ENCODE assay signal across 12 cellular contexts in genomic region chr1:215569987-215570824, GRCh38. TPM values are rescaled to one million over a fixed set of nuclear protein-coding genes. Genes with fewer than 3 reads are reported as not detected.
DNase-seq lines count a peak whose midpoint lies in the region; ATAC-seq and TF ChIP-seq lines count a peak whose summit lies in the region.
"Had no signal": no experiment of that assay in that cellular context is flagged by ENCODE, and none has a peak within 500 bp of the region (broad histone marks: within the 10 kb centered on the region; RNA-seq: fewer than 3 reads in every experiment).

No MANE protein-coding gene starts in this region.

- no peak overlapping the region for H2BK120ac ChIP-seq in IMR-90 (ENCODE audit: low read depth, low read length)

- H2AK9ac ChIP-seq in IMR-90 (replicated peaks; ENCODE audit: low read depth, low read length, poor library complexity) = no peak overlapping the region

- H3K27ac ChIP-seq in CD4-positive, alpha-beta T cell (ENCODE audit: low read depth, low read length) = no peak overlapping the region
- H3K27ac ChIP-seq in IMR-90 (ENCODE audit: insufficient read depth, low read length) (no peak overlapping the region), muscle layer of duodenum (ENCODE audit: low read length) (peak overlapping the region; percentile 3)
- H3K27ac ChIP-seq: thoracic aorta had no signal

- intact Hi-C loops in CD4-positive, alpha-beta T cell (cut with DNase I, micrococcal nuclease) = no loop called here
- intact Hi-C loops in IMR-90 (cut with micrococcal nuclease) = loop anchor here (2.0 kb wide), 1 partner anchor 35 kb away; no protein-coding TSS in a partner anchor
- intact Hi-C loops in activated naive CD4-positive, alpha-beta T cell treated with anti-CD3 and anti-CD28 coated beads for 36 hours (cut with micrococcal nuclease) = loop anchor here (5.0 kb wide), 1 partner anchor 1583 kb away; the partner anchor contains the start of gene PROX1

- POLR2A ChIA-PET in CD4-positive, alpha-beta T cell (lab: Charles Lee) = no interaction called here
- POLR2A ChIA-PET in IMR-90 (lab: Charles Lee; ENCODE audit: unreplicated experiment) = no interaction called here

- 0 out of 2 replicates have a peak, but pooled peaks cover 3% of the 10 kb centered on the region for H3K9me1 ChIP-seq in IMR-90 (ENCODE audit: insufficient read depth, low read length)

- DNase-seq in CD4-positive, alpha-beta T cell = no peak
- DNase-seq in IMR-90 (peak; percentile 20), mesenteric fat pad (ENCODE audit: low spot score) (no peak)
- DNase-seq in activated naive CD4-positive, alpha-beta T cell treated with anti-CD3 and anti-CD28 coated beads for 36 hours = no peak
- DNase-seq: activated gamma-delta T cell, mesendoderm had no signal

- dilution Hi-C loops in IMR-90 (cut with HindIII; ENCODE audit: low sequenced_read_pairs, unreplicated experiment) = no loop called here

- in situ Hi-C loops in IMR-90 (cut with MboI; ENCODE audit: low sequenced_read_pairs) = no loop called here

- H4K8ac ChIP-seq in IMR-90 (ENCODE audit: low read depth in 2 of 2, low read length in 2 of 2) = no peak overlapping the region

- TF ChIP-seq CTCF in CD4-positive, alpha-beta T cell (IDR thresholded peaks at IDR 0.05) = no peak
- TF ChIP-seq CTCF in IMR-90 (conservative IDR thresholded peaks at IDR 0.05; ENCODE audit: low read depth, low read length) = no peak
- no peak for TF ChIP-seq CTCF in brain (conservative IDR thresholded peaks at IDR 0.05)

- peak overlapping the region; percentile 5; the same call in 1 of the 2 replicates for H3K56ac ChIP-seq in IMR-90 (ENCODE audit: extremely low read depth, insufficient read depth, low read length)

- peak overlapping the region; percentile 6 for H2BK5ac ChIP-seq in IMR-90 (ENCODE audit: low read depth, low read length, poor library complexity, severe bottlenecking)

- WGBS in IMR-90 (ENCODE audit: extremely low coverage in 2 of 2, insufficient read length in 1 of 2), 2 experiments = 40% methylated on average over 1 of the region's 3 CpGs; no CpG with 5 or more reads in 1 of the 2 experiments

- H3K27me3 ChIP-seq in CD4-positive, alpha-beta T cell (ENCODE audit: control insufficient read depth, insufficient read depth, low read length) = peaks cover 18% of the 10 kb centered on the region
- H3K27me3 ChIP-seq in IMR-90 (ENCODE audit: control insufficient read depth, insufficient read depth, low read length) (no peaks in the 10 kb centered on the region), muscle layer of duodenum (ENCODE audit: low read depth, low read length) (no peaks in the 10 kb centered on the region)

- no peak overlapping the region for H2BK15ac ChIP-seq in IMR-90 (ENCODE audit: low read depth, low read length)

- H3K4me2 ChIP-seq in IMR-90 (ENCODE audit: low read depth, low read length) = peak overlapping the region; percentile 96

- no peaks in the 10 kb centered on the region for H3K27me3 Mint-ChIP-seq in CD4-positive, alpha-beta T cell
- peaks cover 10% of the 10 kb centered on the region for H3K27me3 Mint-ChIP-seq in brain
- H3K27me3 Mint-ChIP-seq in activated naive CD4-positive, alpha-beta T cell treated with anti-CD3 and anti-CD28 coated beads for 36 hours (ENCODE audit: low read depth) = peaks cover 4% of the 10 kb centered on the region

- H4K5ac ChIP-seq in IMR-90 (ENCODE audit: low read depth, low read length) = no peak overlapping the region

- H3K9me3 ChIP-seq in CD4-positive, alpha-beta T cell (ENCODE audit: control insufficient read depth, low read length) = no peaks in the 10 kb centered on the region
- H3K9me3 ChIP-seq in IMR-90 (ENCODE audit: control insufficient read depth, insufficient read depth, low read length) (no peaks in the 10 kb centered on the region), muscle layer of duodenum (ENCODE audit: control insufficient read depth in 1 of 2, low read length in 2 of 2) (no peaks in the 10 kb centered on the region)
- H3K9me3 ChIP-seq: thoracic aorta had no signal

- peaks cover 4% of the 10 kb centered on the region for H3K4me1 ChIP-seq in IMR-90 (ENCODE audit: control insufficient read depth, insufficient read depth, low read length)
- H3K4me1 ChIP-seq in muscle layer of duodenum (ENCODE audit: control insufficient read depth in 1 of 2, insufficient read depth in 2 of 2, low read length in 2 of 2) = peaks cover 6 to 26% of the 10 kb centered on the region in 2 donors

- CTCF ChIA-PET in CD4-positive, alpha-beta T cell (lab: Charles Lee) = no interaction called here
- CTCF ChIA-PET in IMR-90 (lab: Yijun Ruan, JAX) = interaction anchor here (0.7 kb wide), 1 partner anchor 40 kb away, joined by 3 read pairs; no protein-coding TSS in a partner anchor
- CTCF ChIA-PET in activated naive CD4-positive, alpha-beta T cell treated with anti-CD3 and anti-CD28 coated beads for 36 hours (lab: Charles Lee) = no interaction called here

- TF ChIP-seq RAD21 in IMR-90 (IDR thresholded peaks at IDR 0.05; ENCODE audit: low read length) = no peak

- no peak overlapping the region for H2BK20ac ChIP-seq in IMR-90 (ENCODE audit: low read depth, low read length)

- H4K91ac ChIP-seq in IMR-90 (ENCODE audit: insufficient read depth, low read depth, low read length) = no peak overlapping the region

- H3K9me3 Mint-ChIP-seq in CD4-positive, alpha-beta T cell = no peaks in the 10 kb centered on the region
- peaks cover 0 to 3% (median 0%) of the 10 kb centered on the region in 5 experiments for H3K9me3 Mint-ChIP-seq in brain
- H3K9me3 Mint-ChIP-seq in activated naive CD4-positive, alpha-beta T cell treated with anti-CD3 and anti-CD28 coated beads for 36 hours = no peaks in the 10 kb centered on the region

- ATAC-seq in CD4-positive, alpha-beta T cell (ENCODE audit: poor library complexity) = no peak
- ATAC-seq in IMR-90 (ENCODE audit: low read depth) (no peak), HG02970 (IDR thresholded peaks at IDR 0.05; ENCODE audit: low FRiP score, unreplicated experiment) (no peak), GM18867 (IDR thresholded peaks at IDR 0.05; ENCODE audit: unreplicated experiment) (no peak)
- ATAC-seq: esophagus mucosa had no signal

- H3K79me1 ChIP-seq in IMR-90 (ENCODE audit: low read depth in 1 of 2, low read length in 2 of 2) = peaks cover 7 to 26% of the 10 kb centered on the region in 2 experiments

- peak overlapping the region; percentile 38; the same call in 1 of the 2 replicates for H3K18ac ChIP-seq in IMR-90 (ENCODE audit: low read depth, low read length)

- H3K4me3 Mint-ChIP-seq in CD4-positive, alpha-beta T cell = peak overlapping the region; percentile 26
- H3K4me3 Mint-ChIP-seq in brain = peak overlapping the region; percentile 93 to 97 (median 95)
- H3K4me3 Mint-ChIP-seq in activated naive CD4-positive, alpha-beta T cell treated with anti-CD3 and anti-CD28 coated beads for 36 hours = no peak overlapping the region

- no peak overlapping the region for H2AFZ ChIP-seq in IMR-90 (replicated peaks; ENCODE audit: low read length, poor library complexity)

- H3K27ac Mint-ChIP-seq in CD4-positive, alpha-beta T cell = no peak overlapping the region
- peak overlapping the region in 3 of 5 experiments; percentile 47 to 100 (median 98) for H3K27ac Mint-ChIP-seq in brain
- H3K27ac Mint-ChIP-seq in activated naive CD4-positive, alpha-beta T cell treated with anti-CD3 and anti-CD28 coated beads for 36 hours = no peak overlapping the region

- no peak overlapping the region; the same call in 1 of the 2 replicates for H3K23ac ChIP-seq in IMR-90 (ENCODE audit: low read depth, low read length)

- H3K4me1 Mint-ChIP-seq in CD4-positive, alpha-beta T cell (ENCODE audit: low read depth) = peaks cover 44% of the 10 kb centered on the region
- H3K4me1 Mint-ChIP-seq in brain = peaks cover 64% of the 10 kb centered on the region
- peaks cover 34% of the 10 kb centered on the region for H3K4me1 Mint-ChIP-seq in activated naive CD4-positive, alpha-beta T cell treated with anti-CD3 and anti-CD28 coated beads for 36 hours (ENCODE audit: low read depth)

- peaks cover 22% of the 10 kb centered on the region; the same call in 1 of the 2 replicates for H4K20me1 ChIP-seq in IMR-90 (ENCODE audit: insufficient read depth, low read length)

- no peak for TF ChIP-seq POLR2A in IMR-90 (IDR thresholded peaks at IDR 0.05; ENCODE audit: low read depth, low read length)

- H3K9ac ChIP-seq in IMR-90 (ENCODE audit: low read depth, low read length) = peak overlapping the region; percentile 60

- no peak overlapping the region; the same call in 1 of the 2 replicates for H3K14ac ChIP-seq in IMR-90 (replicated peaks; ENCODE audit: low read depth, low read length)

- H3K4ac ChIP-seq in IMR-90 (ENCODE audit: low read depth, low read length) = no peak overlapping the region

- H3K4me3 ChIP-seq in IMR-90 (ENCODE audit: insufficient read depth, low read depth, low read length) = no peak overlapping the region
- peak overlapping the region in 1 of 2 donors; percentile 7 for H3K4me3 ChIP-seq in muscle layer of duodenum (ENCODE audit: low read depth in 1 of 2, low read length in 2 of 2)

- peaks cover 14% of the 10 kb centered on the region for H3K36me3 Mint-ChIP-seq in CD4-positive, alpha-beta T cell (ENCODE audit: low read depth)
- H3K36me3 Mint-ChIP-seq in brain = peaks cover 15% of the 10 kb centered on the region
- H3K36me3 Mint-ChIP-seq in activated naive CD4-positive, alpha-beta T cell treated with anti-CD3 and anti-CD28 coated beads for 36 hours (ENCODE audit: low read depth) = no peaks in the 10 kb centered on the region

- H3K36me3 ChIP-seq in IMR-90 (ENCODE audit: control insufficient read depth, insufficient read depth, low read length) (peaks cover 5% of the 10 kb centered on the region), muscle layer of duodenum (ENCODE audit: control insufficient read depth in 1 of 2, insufficient read depth in 2 of 2, low read length in 2 of 2) (peaks cover 0 to 7% of the 10 kb centered on the region in 2 donors)
- H3K36me3 ChIP-seq: thoracic aorta had no signal

- no TSS peak for BruUV-seq in IMR-90 (replicated peaks; lab: Mats Ljungman, UMichigan)

- no peak overlapping the region for H2AK5ac ChIP-seq in IMR-90 (ENCODE audit: low read depth, low read length)

RNA-seq across cellular contexts. Expression of gene KCTD3, which starts 3.1 kb away (rescaled TPM):
- total RNA-seq in CD4-positive, alpha-beta T cell = 1 to 10 TPM; 3.0 to 4.8 TPM
- total RNA-seq in IMR-90 (2012; rRNA removed) (49.5 and 51.7 TPM in 2 replicates), mesenteric fat pad (40.3 TPM)
- polyA plus RNA-seq in IMR-90 (2012; rRNA removed) (33.2 and 43.6 TPM in 2 replicates), brain (ENCODE audit: insufficient read depth, low read depth, low replicate concordance) (31.8 TPM)
- polyA plus RNA-seq in IMR-90 (2012; cell fraction: cytosol; rRNA removed) = 6.7 and 14.4 TPM in 2 replicates
- polyA plus RNA-seq in IMR-90 (2012; cell fraction: nucleus; rRNA removed; ENCODE audit: low replicate concordance) = 17.5 and 125 TPM in 2 replicates
- 1 to 10 TPM; 3.2 to 3.5 TPM for total RNA-seq in activated naive CD4-positive, alpha-beta T cell treated with anti-CD3 and anti-CD28 coated beads for 36 hours

Comparison
In these comparisons a context has a peak if more than half of its experiments do, and no peak if none do; other contexts are left out.
1. H3K27ac Mint-ChIP-seq: peak in brain (3 of 5); none in CD4-positive, alpha-beta T cell (single experiment) and activated naive CD4-positive, alpha-beta T cell treated with anti-CD3 and anti-CD28 coated beads for 36 hours (single experiment).
2. intact Hi-C loops: an anchor here in IMR-90 (2.0 kb wide) and activated naive CD4-positive, alpha-beta T cell treated with anti-CD3 and anti-CD28 coated beads for 36 hours (5.0 kb wide); none called in CD4-positive, alpha-beta T cell.